10 cellular contexts compared by ENCODE assay signal in genomic region chr17:54426287-54426886, GRCh38.
A peak's percentile ranks its signal among the peaks of the same experiment; 100 is the strongest.
DNase-seq lines count a peak whose midpoint lies in the region; TF ChIP-seq lines count a peak whose summit lies in the region.
"Had no signal": no experiment of that assay in that cellular context is flagged by ENCODE, and none has a peak within 500 bp of the region (broad histone marks: within the 10 kb centered on the region; RNA-seq: fewer than 3 reads in every experiment).

No MANE protein-coding gene starts in this region.

- H3K9ac ChIP-seq in OCI-LY1 (ENCODE audit: low read length) = no peak overlapping the region

- H3K79me2 ChIP-seq in OCI-LY1 (ENCODE audit: insufficient read depth, low read length) = no peaks in the 10 kb centered on the region

- no peaks in the 10 kb centered on the region for H3K27me3 ChIP-seq in OCI-LY1 (ENCODE audit: insufficient read depth, low read length)
- H3K27me3 ChIP-seq: SJCRH30 had no signal

- no peaks in the 10 kb centered on the region for H3K9me3 ChIP-seq in OCI-LY1 (ENCODE audit: low read length)
- H3K9me3 ChIP-seq: SJCRH30 had no signal

- H3K36me3 Mint-ChIP-seq in activated naive CD4-positive, alpha-beta T cell treated with anti-CD3 and anti-CD28 coated beads for 36 hours (ENCODE audit: low read depth) = no peaks in the 10 kb centered on the region
- H3K36me3 Mint-ChIP-seq in activated naive CD4-positive, alpha-beta T cell treated with anti-CD3 and anti-CD28 coated beads, Interleukin-2, amount 10 ng/mL, durations not matched to agents 7 days and 5 days = no peaks in the 10 kb centered on the region

- no peaks in the 10 kb centered on the region for H3K9me2 ChIP-seq in OCI-LY1 (ENCODE audit: low read depth, low read length)

- no peaks in the 10 kb centered on the region for H4K20me1 ChIP-seq in OCI-LY1 (ENCODE audit: insufficient read depth, low read length)

- no peak overlapping the region for H2AFZ ChIP-seq in OCI-LY1 (ENCODE audit: low read length)

- intact Hi-C loops in activated naive CD4-positive, alpha-beta T cell treated with anti-CD3 and anti-CD28 coated beads for 36 hours (cut with micrococcal nuclease) = no loop called here

- H3K9me3 Mint-ChIP-seq in activated naive CD4-positive, alpha-beta T cell treated with anti-CD3 and anti-CD28 coated beads for 36 hours = peaks cover 7% of the 10 kb centered on the region
- H3K9me3 Mint-ChIP-seq in activated naive CD4-positive, alpha-beta T cell treated with anti-CD3 and anti-CD28 coated beads, Interleukin-2, amount 10 ng/mL, durations not matched to agents 7 days and 5 days = peaks cover 5% of the 10 kb centered on the region

- no peaks in the 10 kb centered on the region for H3F3A ChIP-seq in OCI-LY1 (ENCODE audit: insufficient read depth, low read length)

- CTCF ChIA-PET in activated naive CD4-positive, alpha-beta T cell treated with anti-CD3 and anti-CD28 coated beads for 36 hours (lab: Charles Lee) = interaction anchor here (0.8 kb wide), 1 partner anchor 790 kb away, joined by 3 read pairs; no protein-coding TSS in a partner anchor
- CTCF ChIA-PET in activated naive CD4-positive, alpha-beta T cell treated with anti-CD3 and anti-CD28 coated beads, Interleukin-2, amount 10 ng/mL, durations not matched to agents 7 days and 5 days (lab: Charles Lee) = no interaction called here

- DNase-seq in activated naive CD4-positive, alpha-beta T cell treated with anti-CD3 and anti-CD28 coated beads for 36 hours = peak; percentile 5
- no peak for DNase-seq in activated naive CD4-positive, alpha-beta T cell treated with anti-CD3 and anti-CD28 coated beads, Interleukin-2, amount 10 ng/mL, durations not matched to agents 7 days and 5 days
- DNase-seq in fibroblast of pulmonary artery (ENCODE audit: low read depth) = peak; percentile 2
- no peak for DNase-seq in glomerular visceral epithelial cell (ENCODE audit: extremely low spot score)
- DNase-seq in GF-D8 (lab: John Stamatoyannopoulos, UW) = no peak
- no peak for DNase-seq in NCI-H2227 treated with DMSO at 0.1 percent for 48 hours (lab: John Stamatoyannopoulos, UW)
- no peak for DNase-seq in G401 (ENCODE audit: low spot score)
- DNase-seq: C1 segment of cervical spinal cord had no signal

- no peak overlapping the region for H3K4me3 ChIP-seq in OCI-LY1 (ENCODE audit: low read depth, low read length, poor library complexity, severe bottlenecking)
- no peak overlapping the region for H3K4me3 ChIP-seq in fibroblast of pulmonary artery (replicated peaks; ENCODE audit: low read depth, low read length)
- H3K4me3 ChIP-seq: SJCRH30 had no signal

- H3K4me1 ChIP-seq in OCI-LY1 (ENCODE audit: insufficient read depth, low read length, severe bottlenecking) = no peaks in the 10 kb centered on the region
- H3K4me1 ChIP-seq: SJCRH30 had no signal

- in situ Hi-C loops in G401 (cut with HindIII; ENCODE audit: low sequenced_read_pairs) = no loop called here

- H3K4me2 ChIP-seq in OCI-LY1 (ENCODE audit: low read length) = no peak overlapping the region

- H3K27ac ChIP-seq in OCI-LY1 (ENCODE audit: low read depth, low read length, poor library complexity, severe bottlenecking) = no peak overlapping the region
- H3K27ac ChIP-seq: SJCRH30 had no signal

- H3K4me3 Mint-ChIP-seq in activated naive CD4-positive, alpha-beta T cell treated with anti-CD3 and anti-CD28 coated beads for 36 hours = no peak overlapping the region
- no peak overlapping the region for H3K4me3 Mint-ChIP-seq in activated naive CD4-positive, alpha-beta T cell treated with anti-CD3 and anti-CD28 coated beads, Interleukin-2, amount 10 ng/mL, durations not matched to agents 7 days and 5 days

- H3K27ac Mint-ChIP-seq in activated naive CD4-positive, alpha-beta T cell treated with anti-CD3 and anti-CD28 coated beads for 36 hours = no peak overlapping the region
- H3K27ac Mint-ChIP-seq in activated naive CD4-positive, alpha-beta T cell treated with anti-CD3 and anti-CD28 coated beads, Interleukin-2, amount 10 ng/mL, durations not matched to agents 7 days and 5 days = no peak overlapping the region

- H3K27me3 Mint-ChIP-seq in activated naive CD4-positive, alpha-beta T cell treated with anti-CD3 and anti-CD28 coated beads for 36 hours (ENCODE audit: low read depth) = no peaks in the 10 kb centered on the region
- no peaks in the 10 kb centered on the region for H3K27me3 Mint-ChIP-seq in activated naive CD4-positive, alpha-beta T cell treated with anti-CD3 and anti-CD28 coated beads, Interleukin-2, amount 10 ng/mL, durations not matched to agents 7 days and 5 days

- no peaks in the 10 kb centered on the region for H3K36me3 ChIP-seq in OCI-LY1 (ENCODE audit: insufficient read depth, low read length)
- H3K36me3 ChIP-seq: SJCRH30 had no signal

- H3K4me1 Mint-ChIP-seq in activated naive CD4-positive, alpha-beta T cell treated with anti-CD3 and anti-CD28 coated beads for 36 hours (ENCODE audit: low read depth) = no peaks in the 10 kb centered on the region
- H3K4me1 Mint-ChIP-seq in activated naive CD4-positive, alpha-beta T cell treated with anti-CD3 and anti-CD28 coated beads, Interleukin-2, amount 10 ng/mL, durations not matched to agents 7 days and 5 days = no peaks in the 10 kb centered on the region

- TF ChIP-seq CTCF in OCI-LY1 (IDR thresholded peaks at IDR 0.05; ENCODE audit: low read length) (peak; percentile 67; the same call in 1 of the 2 replicates), fibroblast of pulmonary artery (IDR thresholded peaks at IDR 0.05; ENCODE audit: low read length, missing control alignments) (no peak)

Comparison
In these comparisons a context has a peak if more than half of its experiments do, and no peak if none do; other contexts are left out.
1. DNase-seq: peak in activated naive CD4-positive, alpha-beta T cell treated with anti-CD3 and anti-CD28 coated beads for 36 hours (single experiment) and fibroblast of pulmonary artery (single experiment); none in activated naive CD4-positive, alpha-beta T cell treated with anti-CD3 and anti-CD28 coated beads, Interleukin-2, amount 10 ng/mL, durations not matched to agents 7 days and 5 days (single experiment), glomerular visceral epithelial cell (single experiment), GF-D8 (single experiment), NCI-H2227 treated with DMSO at 0.1 percent for 48 hours (single experiment) and G401 (single experiment).